In genomic region chr14:93797071-93797470, GRCh38 we compare ENCODE assay signal across 9 cellular contexts. TPM values are rescaled to one million over a fixed set of nuclear protein-coding genes. Genes with fewer than 3 reads are reported as not detected.
"Had no signal": no experiment of that assay in that cellular context is flagged by ENCODE, and none has a peak within 500 bp of the region (broad histone marks: within the 10 kb centered on the region; RNA-seq: fewer than 3 reads in every experiment).

No MANE protein-coding gene starts in this region.

- H3K27ac ChIP-seq: GM23248, HL-60 had no signal

- H3K9ac ChIP-seq: GM23248 had no signal

- H3K36me3 ChIP-seq: HAP-1 had no signal

- FAIRE-seq: HepG2 had no signal

- DNase-seq: GM23248, GOT3, H7, HFFc6 had no signal

- H2AFZ ChIP-seq: GM23248 had no signal

- H3K9me3 ChIP-seq: HAP-1 had no signal

- H3K4me3 ChIP-seq: GM23248, HAP-1 had no signal

- H3K4me1 ChIP-seq: HAP-1 had no signal

- ATAC-seq: HCT116, HepG2 had no signal

RNA-seq across cellular contexts. Expression of gene PRIMA1, which starts 8.8 kb away (rescaled TPM):
- total RNA-seq: HFFc6 had no signal
- polyA plus RNA-seq: GM23248, IgD-negative memory B cell had no signal
